2 cellular contexts compared by ENCODE assay signal in genomic region chr4:184814686-184815045, GRCh38.
TF ChIP-seq lines count a peak whose summit lies in the region.

No MANE protein-coding gene starts in this region.

TF ChIP-seq in HCT116, 20 proteins besides CTCF, POLR2A, EP300 and RAD21:
- TF ChIP-seq EGR1 (IDR thresholded peaks at IDR 0.05; ENCODE audit: low read depth) = no peak
- TF ChIP-seq MAX (IDR thresholded peaks at IDR 0.05) = no peak
- no peak for TF ChIP-seq CEBPB (IDR thresholded peaks at IDR 0.05; ENCODE audit: low read depth)
- no peak for TF ChIP-seq SP1 (IDR thresholded peaks at IDR 0.05; ENCODE audit: low read depth)
- no peak for TF ChIP-seq ZFX (IDR thresholded peaks at IDR 0.05)
- TF ChIP-seq SRF (IDR thresholded peaks at IDR 0.05; ENCODE audit: low read depth) = no peak
- no peak for TF ChIP-seq EZH2phosphoT487 (IDR thresholded peaks at IDR 0.05; ENCODE audit: borderline replicate concordance)
- no peak for TF ChIP-seq CBX3 (IDR thresholded peaks at IDR 0.05; ENCODE audit: low read depth)
- no peak for TF ChIP-seq POLR2AphosphoS5 (IDR thresholded peaks at IDR 0.05; ENCODE audit: low read depth, low read length)
- no peak for TF ChIP-seq FOSL1 (IDR thresholded peaks at IDR 0.05; ENCODE audit: low read depth)
- no peak for TF ChIP-seq YY1 (IDR thresholded peaks at IDR 0.05; ENCODE audit: extremely low read depth, insufficient replicate concordance, low read depth, low read length)
- no peak for TF ChIP-seq TCF7L2 (IDR thresholded peaks at IDR 0.05; ENCODE audit: borderline replicate concordance, extremely low read depth, insufficient read depth, insufficient read length)
- no peak for TF ChIP-seq ZNF274 (IDR thresholded peaks at IDR 0.05; ENCODE audit: low read depth, low read length)
- TF ChIP-seq, protein P1, sequence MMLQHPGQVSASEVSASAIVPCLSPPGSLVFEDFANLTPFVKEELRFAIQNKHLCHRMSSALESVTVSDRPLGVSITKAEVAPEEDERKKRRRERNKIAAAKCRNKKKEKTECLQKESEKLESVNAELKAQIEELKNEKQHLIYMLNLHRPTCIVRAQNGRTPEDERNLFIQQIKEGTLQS (IDR thresholded peaks at IDR 0.05) = no peak

TF ChIP-seq in HepG2, 621 proteins besides CTCF, POLR2A, EP300 and RAD21:
- TF ChIP-seq, protein P2, sequence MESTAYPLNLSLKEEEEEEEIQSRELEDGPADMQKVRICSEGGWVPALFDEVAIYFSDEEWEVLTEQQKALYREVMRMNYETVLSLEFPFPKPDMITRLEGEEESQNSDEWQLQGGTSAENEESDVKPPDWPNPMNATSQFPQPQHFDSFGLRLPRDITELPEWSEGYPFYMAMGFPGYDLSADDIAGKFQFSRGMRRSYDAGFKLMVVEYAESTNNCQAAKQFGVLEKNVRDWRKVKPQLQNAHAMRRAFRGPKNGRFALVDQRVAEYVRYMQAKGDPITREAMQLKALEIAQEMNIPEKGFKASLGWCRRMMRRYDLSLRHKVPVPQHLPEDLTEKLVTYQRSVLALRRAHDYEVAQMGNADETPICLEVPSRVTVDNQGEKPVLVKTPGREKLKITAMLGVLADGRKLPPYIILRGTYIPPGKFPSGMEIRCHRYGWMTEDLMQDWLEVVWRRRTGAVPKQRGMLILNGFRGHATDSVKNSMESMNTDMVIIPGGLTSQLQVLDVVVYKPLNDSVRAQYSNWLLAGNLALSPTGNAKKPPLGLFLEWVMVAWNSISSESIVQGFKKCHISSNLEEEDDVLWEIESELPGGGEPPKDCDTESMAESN (CRISPR knock-in tag; conservative IDR thresholded peaks at IDR 0.05) = no peak
- TF ChIP-seq CCDC6 (CRISPR knock-in tag; IDR thresholded peaks at IDR 0.05) (no peak), RORA (CRISPR knock-in tag; IDR thresholded peaks at IDR 0.05) (no peak), ZNF503 (CRISPR knock-in tag; IDR thresholded peaks at IDR 0.05) (no peak)
